ENCODE assay signal across 20 cellular contexts in the genomic region with DNA sequence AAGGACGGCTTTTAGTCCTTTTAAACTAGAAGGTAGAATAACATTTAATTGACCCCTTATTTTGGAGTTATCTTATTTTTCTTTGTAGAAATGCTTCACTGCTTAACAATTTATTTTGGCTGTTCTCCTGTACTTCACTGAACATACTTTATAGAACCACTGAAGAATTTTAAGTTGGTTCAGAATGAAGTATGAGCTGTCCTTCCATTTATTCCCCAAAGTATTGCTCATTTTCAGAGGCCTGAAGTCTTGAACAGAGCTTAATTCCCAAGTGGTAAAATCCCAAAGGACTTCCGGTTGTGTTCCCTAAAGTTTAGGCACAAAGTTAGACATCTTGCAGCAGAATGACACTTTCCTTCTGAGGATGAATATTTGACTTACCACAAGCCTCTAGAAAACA.
DNase-seq lines count a peak whose midpoint lies in the region; ATAC-seq and TF ChIP-seq lines count a peak whose summit lies in the region.
"Had no signal": no experiment of that assay in that cellular context is flagged by ENCODE, and none has a peak within 500 bp of the region (broad histone marks: within the 10 kb centered on the region; RNA-seq: fewer than 3 reads in every experiment).

No MANE protein-coding gene starts in this region.

- no peaks in the 10 kb centered on the region for H4K20me1 ChIP-seq in osteoblast (ENCODE audit: insufficient read depth, low read length)

- H3K36me3 Mint-ChIP-seq in activated CD8-positive, alpha-beta T cell treated with anti-CD3 and anti-CD28 coated beads, Interleukin-2, amount 10 ng/mL, durations not matched to agents 7 days and 5 days (ENCODE audit: low read depth): no peaks in the 10 kb centered on the region
- H3K36me3 Mint-ChIP-seq: CD4-positive, CD25-positive, alpha-beta regulatory T cell; CD8-positive, alpha-beta memory T cell had no signal

- H3K9me3 ChIP-seq in osteoblast (ENCODE audit: low read depth, low read length): no peaks in the 10 kb centered on the region
- H3K9me3 ChIP-seq: BE2C had no signal

- H3K9me3 Mint-ChIP-seq in activated CD8-positive, alpha-beta T cell treated with anti-CD3 and anti-CD28 coated beads, Interleukin-2, amount 10 ng/mL, durations not matched to agents 7 days and 5 days (ENCODE audit: insufficient read depth): peaks cover 4% of the 10 kb centered on the region
- H3K9me3 Mint-ChIP-seq: HFFc6 had no signal

- CTCF ChIA-PET in activated CD8-positive, alpha-beta T cell treated with anti-CD3 and anti-CD28 coated beads, Interleukin-2, amount 10 ng/mL, durations not matched to agents 7 days and 5 days (lab: Charles Lee): no interaction called here

- H3K4me2 ChIP-seq in osteoblast (ENCODE audit: insufficient read depth, low read length): no peak overlapping the region

- no peak overlapping the region for H3K27ac Mint-ChIP-seq in activated CD8-positive, alpha-beta T cell treated with anti-CD3 and anti-CD28 coated beads, Interleukin-2, amount 10 ng/mL, durations not matched to agents 7 days and 5 days
- H3K27ac Mint-ChIP-seq: CD4-positive, CD25-positive, alpha-beta regulatory T cell; CD8-positive, alpha-beta memory T cell; HFFc6 had no signal

- H3K27ac ChIP-seq in osteoblast (ENCODE audit: low read depth, low read length): no peak overlapping the region

- H3K4me3 ChIP-seq in AG10803 (ENCODE audit: low read length) (no peak overlapping the region), osteoblast (ENCODE audit: insufficient read depth, low read length) (no peak overlapping the region)
- H3K4me3 ChIP-seq: K562 had no signal

- peaks cover 15% of the 10 kb centered on the region for H3K4me1 ChIP-seq in osteoblast (ENCODE audit: insufficient read depth, low read length)
- H3K4me1 ChIP-seq: BE2C had no signal

- no peak for ATAC-seq in activated CD8-positive, alpha-beta T cell treated with anti-CD3 and anti-CD28 coated beads, Interleukin-2, amount 10 ng/mL, durations not matched to agents 7 days and 5 days
- ATAC-seq in HG03432 (IDR thresholded peaks at IDR 0.05; ENCODE audit: unreplicated experiment): no peak
- ATAC-seq: HCT116, K562 had no signal

- no peak overlapping the region for H3K4me3 Mint-ChIP-seq in activated CD8-positive, alpha-beta T cell treated with anti-CD3 and anti-CD28 coated beads, Interleukin-2, amount 10 ng/mL, durations not matched to agents 7 days and 5 days
- H3K4me3 Mint-ChIP-seq: CD4-positive, CD25-positive, alpha-beta regulatory T cell; CD8-positive, alpha-beta memory T cell; HFFc6 had no signal

- DNase-seq in AG10803 (ENCODE audit: low read depth) (peak; percentile 24), LHCN-M2 (ENCODE audit: low read depth) (peak; percentile 14), astrocyte of the hippocampus (ENCODE audit: low read depth, low spot score) (peak; percentile 34), osteoblast (ENCODE audit: insufficient read length, low spot score, missing footprints) (peak; percentile 71), GF-D8 (lab: John Stamatoyannopoulos, UW) (no peak)
- no peak for DNase-seq in activated CD8-positive, alpha-beta memory T cell treated with anti-CD3 and anti-CD28 coated beads, Interleukin-2, amount 50 U/mL, for 48 hours
- DNase-seq in activated CD8-positive, alpha-beta T cell treated with anti-CD3 and anti-CD28 coated beads, Interleukin-2, amount 10 ng/mL, durations not matched to agents 7 days and 5 days: no peak
- DNase-seq: 8988T; BE2C; C1 segment of cervical spinal cord; CD4-positive, CD25-positive, alpha-beta regulatory T cell; CD8-positive, alpha-beta memory T cell; COR-L47; GOT3; H7; HFFc6; IMR-90 had no signal

- POLR2A ChIA-PET in activated CD8-positive, alpha-beta T cell treated with anti-CD3 and anti-CD28 coated beads, Interleukin-2, amount 10 ng/mL, durations not matched to agents 7 days and 5 days (lab: Charles Lee): no interaction called here

- no peaks in the 10 kb centered on the region for H3K27me3 ChIP-seq in osteoblast (ENCODE audit: insufficient read depth, low read length)
- H3K27me3 ChIP-seq: BE2C had no signal

- no peaks in the 10 kb centered on the region for H3K79me2 ChIP-seq in osteoblast (ENCODE audit: insufficient read depth, low read length)

- no peak overlapping the region for H2AFZ ChIP-seq in osteoblast (ENCODE audit: low read length)

- H3K27me3 Mint-ChIP-seq in activated CD8-positive, alpha-beta T cell treated with anti-CD3 and anti-CD28 coated beads, Interleukin-2, amount 10 ng/mL, durations not matched to agents 7 days and 5 days (ENCODE audit: low read depth): no peaks in the 10 kb centered on the region
- H3K27me3 Mint-ChIP-seq: CD4-positive, CD25-positive, alpha-beta regulatory T cell; CD8-positive, alpha-beta memory T cell had no signal

- no peaks in the 10 kb centered on the region for H3K4me1 Mint-ChIP-seq in activated CD8-positive, alpha-beta T cell treated with anti-CD3 and anti-CD28 coated beads, Interleukin-2, amount 10 ng/mL, durations not matched to agents 7 days and 5 days (ENCODE audit: low read depth)
- H3K4me1 Mint-ChIP-seq: CD4-positive, CD25-positive, alpha-beta regulatory T cell; CD8-positive, alpha-beta memory T cell had no signal

- no peaks in the 10 kb centered on the region for H3K36me3 ChIP-seq in osteoblast (ENCODE audit: insufficient read depth, low read length)
- H3K36me3 ChIP-seq: BE2C had no signal

- TF ChIP-seq CTCF in AG10803 (conservative IDR thresholded peaks at IDR 0.05; ENCODE audit: low read length): no peak
- TF ChIP-seq CTCF in osteoblast (IDR thresholded peaks at IDR 0.05; ENCODE audit: extremely low read depth, low read depth, low read length): no peak

Comparison
In these comparisons a context has a peak if more than half of its experiments do, and no peak if none do; other contexts are left out.
1. DNase-seq: peak in AG10803 (single experiment), LHCN-M2 (single experiment), astrocyte of the hippocampus (single experiment) and osteoblast (single experiment); none in activated CD8-positive, alpha-beta memory T cell treated with anti-CD3 and anti-CD28 coated beads, Interleukin-2, amount 50 U/mL, for 48 hours (single experiment), GF-D8 (single experiment) and activated CD8-positive, alpha-beta T cell treated with anti-CD3 and anti-CD28 coated beads, Interleukin-2, amount 10 ng/mL, durations not matched to agents 7 days and 5 days (single experiment).